ENCODE assay signal across 28 cellular contexts in genomic region chr6:17388365-17388764, GRCh38. TPM values are rescaled to one million over a fixed set of nuclear protein-coding genes. Genes with fewer than 3 reads are reported as not detected.
"Had no signal": no experiment of that assay in that cellular context is flagged by ENCODE, and none has a peak within 500 bp of the region (broad histone marks: within the 10 kb centered on the region; RNA-seq: fewer than 3 reads in every experiment).

No MANE protein-coding gene starts in this region.

- H3K4me1 Mint-ChIP-seq: natural killer cell had no signal

- ATAC-seq: effector memory CD8-positive, alpha-beta T cell; esophagus mucosa; gastroesophageal sphincter; heart left ventricle; left lobe of liver; natural killer cell; stimulated activated naive B cell treated with anti-CD40 and anti-IgM and Interleukin-4, amounts not matched to agents 10 μg/mL and 1 μg/mL and 100 μg/mL, for 72 hours; upper lobe of right lung had no signal

- DNase-seq: cortex of kidney; effector memory CD8-positive, alpha-beta T cell; foreskin fibroblast; heart left ventricle; kidney; natural killer cell; sigmoid colon; small intestine; stimulated activated CD4-positive, alpha-beta T cell treated with anti-CD3 and anti-CD28 coated beads, Interleukin-15, amount 100 ng/mL, for 24 hours; stimulated activated CD4-positive, alpha-beta T cell treated with anti-CD3 and anti-CD28 coated beads, Interleukin-2, amount 100 ng/mL, for 48 hours; stimulated activated naive B cell treated with anti-CD40 and anti-IgM and Interleukin-4, amounts not matched to agents 10 μg/mL and 1 μg/mL and 100 μg/mL, for 72 hours; transverse colon; upper lobe of right lung; uterus had no signal

- H3K27ac Mint-ChIP-seq: effector memory CD8-positive, alpha-beta T cell; memory B cell; natural killer cell; progenitor cell of endocrine pancreas; stimulated activated naive B cell treated with anti-CD40 and anti-IgM and Interleukin-4, amounts not matched to agents 10 μg/mL and 1 μg/mL and 100 μg/mL, for 72 hours; stimulated activated naive CD8-positive, alpha-beta T cell treated with anti-CD3 and anti-CD28 coated beads, Interleukin-15, Interleukin-2, amounts not matched to agents 100 ng/mL and 50 ng/mL, for 24 hours had no signal

- H3K4me3 Mint-ChIP-seq: effector memory CD8-positive, alpha-beta T cell; memory B cell; natural killer cell; neural crest cell; stimulated activated naive B cell treated with anti-CD40 and anti-IgM and Interleukin-4, amounts not matched to agents 10 μg/mL and 1 μg/mL and 100 μg/mL, for 72 hours; stimulated activated naive CD8-positive, alpha-beta T cell treated with anti-CD3 and anti-CD28 coated beads, Interleukin-15, Interleukin-2, amounts not matched to agents 100 ng/mL and 50 ng/mL, for 24 hours had no signal

- H3K79me2 ChIP-seq: hepatocyte, parathyroid adenoma had no signal

- H3K9me3 Mint-ChIP-seq: effector memory CD8-positive, alpha-beta T cell; stimulated activated naive B cell treated with anti-CD40 and anti-IgM and Interleukin-4, amounts not matched to agents 10 μg/mL and 1 μg/mL and 100 μg/mL, for 72 hours; stimulated activated naive CD8-positive, alpha-beta T cell treated with anti-CD3 and anti-CD28 coated beads, Interleukin-15, Interleukin-2, amounts not matched to agents 100 ng/mL and 50 ng/mL, for 24 hours had no signal

- H3K4me1 ChIP-seq: parathyroid adenoma, upper lobe of right lung, uterus had no signal

- H3K36me3 Mint-ChIP-seq: memory B cell; natural killer cell; stimulated activated naive B cell treated with anti-CD40 and anti-IgM and Interleukin-4, amounts not matched to agents 10 μg/mL and 1 μg/mL and 100 μg/mL, for 72 hours had no signal

- H3K27ac ChIP-seq: gastroesophageal sphincter, heart left ventricle, hepatocyte, neutrophil, parathyroid adenoma, right atrium auricular region, sigmoid colon, suprapubic skin, transverse colon, upper lobe of right lung, uterus had no signal

- H2AFZ ChIP-seq: hepatocyte, parathyroid adenoma had no signal

- H3K4me3 ChIP-seq: gastroesophageal sphincter, heart left ventricle, hepatocyte, lung, right atrium auricular region, sigmoid colon, suprapubic skin, transverse colon, upper lobe of right lung, uterus had no signal

- H3K4me2 ChIP-seq: hepatocyte had no signal

- H3K9me3 ChIP-seq: gastroesophageal sphincter, heart left ventricle, neutrophil, right atrium auricular region, sigmoid colon, suprapubic skin, transverse colon, upper lobe of right lung, uterus had no signal

- H3K36me3 ChIP-seq: gastroesophageal sphincter, heart left ventricle, neutrophil, right atrium auricular region, sigmoid colon, suprapubic skin, transverse colon, upper lobe of right lung, uterus had no signal

- H3K27me3 ChIP-seq: gastroesophageal sphincter, hepatocyte, right atrium auricular region, sigmoid colon, suprapubic skin, upper lobe of right lung, uterus had no signal

- FAIRE-seq: endometrium, kidney, small intestine had no signal

- H3K9ac ChIP-seq: parathyroid adenoma had no signal

RNA-seq across cellular contexts. Expression of gene CAP2, which starts 5.0 kb away (rescaled TPM):
- total RNA-seq: natural killer cell had no signal
